In genomic region chr12:102120564-102120873, GRCh38 we compare ENCODE assay signal across 8 cellular contexts. TPM values are rescaled to one million over a fixed set of nuclear protein-coding genes. Genes with fewer than 3 reads are reported as not detected.
DNase-seq lines count a peak whose midpoint lies in the region; ATAC-seq and TF ChIP-seq lines count a peak whose summit lies in the region.

No MANE protein-coding gene starts in this region.

- H3K27ac Mint-ChIP-seq in CD4-positive, alpha-beta memory T cell, result peak overlapping the region; percentile 88 to 96 (median 94)
- peak overlapping the region; percentile 86 to 92 for H3K27ac Mint-ChIP-seq in natural killer cell treated with Interleukin-12 subunit alpha and Interleukin-12 subunit beta and Interleukin-15 and Interleukin-18, amount 100 ng/mL, for 72 hours

- ATAC-seq in natural killer cell treated with Interleukin-12 subunit alpha and Interleukin-12 subunit beta and Interleukin-15 and Interleukin-18, amount 100 ng/mL, for 72 hours, result no peak
- ATAC-seq in GM21619 (IDR thresholded peaks at IDR 0.05; ENCODE audit: unreplicated experiment), result no peak

- H3K9me3 Mint-ChIP-seq in CD4-positive, alpha-beta memory T cell, result no peaks in the 10 kb centered on the region
- H3K9me3 Mint-ChIP-seq in natural killer cell treated with Interleukin-12 subunit alpha and Interleukin-12 subunit beta and Interleukin-15 and Interleukin-18, amount 100 ng/mL, for 72 hours, result no peaks in the 10 kb centered on the region

- H3K4me3 Mint-ChIP-seq in CD4-positive, alpha-beta memory T cell, result peak overlapping the region; percentile 86 to 96 (median 92)
- H3K4me3 Mint-ChIP-seq in natural killer cell treated with Interleukin-12 subunit alpha and Interleukin-12 subunit beta and Interleukin-15 and Interleukin-18, amount 100 ng/mL, for 72 hours, result peak overlapping the region; percentile 92

- intact Hi-C loops in CD4-positive, alpha-beta memory T cell (cut with micrococcal nuclease), result loop anchor here (1.0 to 10.0 kb wide), 3 partner anchors 58 to 1916 kb away; partner anchors contain the start of genes ACTR6 and CHPT1
- intact Hi-C loops in colonic mucosa (cut with DNase I), result no loop called here

- WGBS in HUES64, result 0% methylated on average over 4 of the region's 4 CpGs

- H3K27me3 ChIP-seq in CD4-positive, alpha-beta memory T cell (ENCODE audit: insufficient read depth, low read length), result no peaks in the 10 kb centered on the region
- H3K27me3 ChIP-seq in HUES64 (ENCODE audit: insufficient read depth, low read length), result no peaks in the 10 kb centered on the region
- H3K27me3 ChIP-seq in colonic mucosa, result no peaks in the 10 kb centered on the region

- H3K27me3 Mint-ChIP-seq in CD4-positive, alpha-beta memory T cell, result no peaks in the 10 kb centered on the region
- H3K27me3 Mint-ChIP-seq in natural killer cell treated with Interleukin-12 subunit alpha and Interleukin-12 subunit beta and Interleukin-15 and Interleukin-18, amount 100 ng/mL, for 72 hours, result no peaks in the 10 kb centered on the region

- no peaks in the 10 kb centered on the region for H3K36me3 ChIP-seq in CD4-positive, alpha-beta memory T cell (ENCODE audit: insufficient read depth, low read length)
- peaks cover 50% of the 10 kb centered on the region for H3K36me3 ChIP-seq in HUES64 (ENCODE audit: insufficient read depth, low read length)
- no peaks in the 10 kb centered on the region for H3K36me3 ChIP-seq in colonic mucosa

- no peak for TF ChIP-seq CTCF in colonic mucosa (IDR thresholded peaks at IDR 0.05)

- POLR2A ChIA-PET in CD4-positive, alpha-beta memory T cell (lab: Charles Lee; ENCODE audit: partially characterized antibody), result interaction anchor here (0.6 to 2.5 kb wide), 2 partner anchors 59 to 178 kb away, joined by 4 to 23 read pairs; partner anchors contain the start of gene WASHC3

- peaks cover 24% of the 10 kb centered on the region for H3K4me1 ChIP-seq in CD4-positive, alpha-beta memory T cell (ENCODE audit: insufficient read depth, low read length)
- H3K4me1 ChIP-seq in HUES64 (ENCODE audit: insufficient read depth, low read length) (peaks cover 15% of the 10 kb centered on the region), colonic mucosa (peaks cover 8% of the 10 kb centered on the region)

- peak overlapping the region; percentile 93 for H3K27ac ChIP-seq in CD4-positive, alpha-beta memory T cell (ENCODE audit: low read depth, low read length)
- H3K27ac ChIP-seq in HUES64 (ENCODE audit: low read depth, low read length), result peak overlapping the region; percentile 84
- H3K27ac ChIP-seq in colonic mucosa, result no peak overlapping the region

- H3K9ac ChIP-seq in HUES64 (ENCODE audit: low read depth, low read length), result peak overlapping the region; percentile 92
- peak overlapping the region in 1 of 2 donors; percentile 96 for H3K9ac ChIP-seq in colonic mucosa (ENCODE audit: low read depth in 2 of 2, low read length in 2 of 2)

- CTCF ChIA-PET in CD4-positive, alpha-beta memory T cell (lab: Charles Lee; ENCODE audit: partially characterized antibody), result interaction anchor here (1.2 kb wide), 1 partner anchor 29 kb away, joined by 3 read pairs; no protein-coding TSS in a partner anchor

- peaks cover 16 to 22% of the 10 kb centered on the region in 2 donors for H3K36me3 Mint-ChIP-seq in CD4-positive, alpha-beta memory T cell
- H3K36me3 Mint-ChIP-seq in natural killer cell treated with Interleukin-12 subunit alpha and Interleukin-12 subunit beta and Interleukin-15 and Interleukin-18, amount 100 ng/mL, for 72 hours, result peaks cover 4% of the 10 kb centered on the region

- H3K9me3 ChIP-seq in CD4-positive, alpha-beta memory T cell (ENCODE audit: control insufficient read depth in 1 of 2, low read length in 2 of 2), result no peaks in the 10 kb centered on the region
- no peaks in the 10 kb centered on the region for H3K9me3 ChIP-seq in HUES64 (ENCODE audit: insufficient read depth, low read depth, low read length)
- no peaks in the 10 kb centered on the region for H3K9me3 ChIP-seq in colonic mucosa

- H3K4me3 ChIP-seq in CD4-positive, alpha-beta memory T cell (ENCODE audit: low read length in 2 of 2), result peak overlapping the region; percentile 86 to 95
- peak overlapping the region; percentile 97 for H3K4me3 ChIP-seq in HUES64 (ENCODE audit: low read length)
- H3K4me3 ChIP-seq in colonic mucosa, result peak overlapping the region; percentile 90

- DNase-seq in CD4-positive, alpha-beta memory T cell, result no peak
- DNase-seq in colonic mucosa, result no peak
- DNase-seq in natural killer cell treated with Interleukin-12 subunit alpha and Interleukin-12 subunit beta and Interleukin-15 and Interleukin-18, amount 100 ng/mL, for 72 hours (ENCODE audit: low spot score), result no peak
- no peak for DNase-seq in superior temporal gyrus (ENCODE audit: extremely low spot score)
- no peak for DNase-seq in nucleus accumbens (lab: John Stamatoyannopoulos, UW)
- DNase-seq in stimulated activated CD4-positive, alpha-beta T cell treated with anti-CD3 and anti-CD28 coated beads, Interleukin-15, amount 100 ng/mL, for 24 hours, result no peak

- peaks cover 12 to 35% (median 19%) of the 10 kb centered on the region in 4 donors for H3K4me1 Mint-ChIP-seq in CD4-positive, alpha-beta memory T cell
- peaks cover 10 to 18% of the 10 kb centered on the region in 2 donors for H3K4me1 Mint-ChIP-seq in natural killer cell treated with Interleukin-12 subunit alpha and Interleukin-12 subunit beta and Interleukin-15 and Interleukin-18, amount 100 ng/mL, for 72 hours (ENCODE audit: low read depth in 2 of 2)

RNA-seq across cellular contexts. Expression of gene PARPBP, which starts 0.5 kb away (rescaled TPM):
- 1 to 10 TPM; 2.3 to 2.6 TPM for total RNA-seq in CD4-positive, alpha-beta memory T cell
- polyA plus RNA-seq in CD4-positive, alpha-beta memory T cell, result 1 to 10 TPM; 2.1 to 2.8 TPM
- 33.9 TPM for polyA plus RNA-seq in HUES64 (2013, experiment 1 of 2)
- 31.3 TPM for polyA plus RNA-seq in HUES64 (2013, experiment 2 of 2)
- total RNA-seq in colonic mucosa, result 10 to 100 TPM in 1 of 2 donors, 1 to 10 TPM in 1; 9.0 to 23.7 TPM
- 10 to 100 TPM; 14.2 to 46.9 TPM for total RNA-seq in natural killer cell treated with Interleukin-12 subunit alpha and Interleukin-12 subunit beta and Interleukin-15 and Interleukin-18, amount 100 ng/mL, for 72 hours

RNA-seq across cellular contexts. Expression of gene NUP37, which starts 0.6 kb away (rescaled TPM):
- 10 to 100 TPM; 17.0 to 18.8 TPM for total RNA-seq in CD4-positive, alpha-beta memory T cell
- polyA plus RNA-seq in CD4-positive, alpha-beta memory T cell, result 10 to 100 TPM; 32.6 to 34.5 TPM
- 51.5 TPM for polyA plus RNA-seq in HUES64 (2013, experiment 1 of 2)
- 53.3 TPM for polyA plus RNA-seq in HUES64 (2013, experiment 2 of 2)
- total RNA-seq in colonic mucosa, result 10 to 100 TPM; 25.6 to 49.9 TPM
- total RNA-seq in natural killer cell treated with Interleukin-12 subunit alpha and Interleukin-12 subunit beta and Interleukin-15 and Interleukin-18, amount 100 ng/mL, for 72 hours, result 10 to 100 TPM; 41.4 to 76.5 TPM

RNA-seq across cellular contexts. Expression of gene WASHC3, which starts 58.7 kb away (rescaled TPM):
- total RNA-seq in CD4-positive, alpha-beta memory T cell, result 10 to 100 TPM; 44.6 to 46.5 TPM
- polyA plus RNA-seq in CD4-positive, alpha-beta memory T cell, result 100 to 1,000 TPM in 1 of 2 donors, 10 to 100 TPM in 1; 94.1 to 107 TPM
- 9.9 TPM for polyA plus RNA-seq in HUES64 (2013, experiment 1 of 2)
- 17.4 TPM for polyA plus RNA-seq in HUES64 (2013, experiment 2 of 2)
- total RNA-seq in colonic mucosa, result 10 to 100 TPM; 26.8 to 30.6 TPM
- total RNA-seq in natural killer cell treated with Interleukin-12 subunit alpha and Interleukin-12 subunit beta and Interleukin-15 and Interleukin-18, amount 100 ng/mL, for 72 hours, result 10 to 100 TPM; 21.0 to 38.2 TPM
